13 cellular contexts compared by ENCODE assay signal in the genomic region with DNA sequence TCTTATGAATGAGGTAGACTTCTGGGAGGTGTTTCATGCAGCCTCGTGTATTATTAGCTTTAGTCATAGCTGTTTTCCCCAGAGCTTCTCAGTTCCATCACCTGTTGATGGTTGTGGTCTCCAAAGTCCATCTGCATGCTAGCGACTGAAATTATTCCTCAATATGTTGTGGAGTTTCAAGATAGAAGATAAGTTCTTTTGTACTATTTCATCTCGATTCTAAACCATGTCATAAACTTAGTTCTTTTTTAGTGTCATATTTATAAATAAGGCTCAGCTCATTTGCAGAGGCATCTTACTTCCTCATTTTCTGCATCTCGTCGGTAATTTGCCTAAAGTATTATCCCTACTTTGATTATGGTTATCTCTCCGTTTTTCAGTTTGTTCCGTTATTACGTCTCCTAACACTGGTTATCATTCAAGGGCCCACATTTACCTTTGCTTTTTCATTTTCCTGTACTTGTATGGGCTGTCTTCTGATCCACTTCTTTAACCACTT.
DNase-seq lines count a peak whose midpoint lies in the region; ATAC-seq, FAIRE-seq and TF ChIP-seq lines count a peak whose summit lies in the region.
"Had no signal": no experiment of that assay in that cellular context is flagged by ENCODE, and none has a peak within 500 bp of the region (broad histone marks: within the 10 kb centered on the region; RNA-seq: fewer than 3 reads in every experiment).

No MANE protein-coding gene starts in this region.

- ATAC-seq in HG02943 (IDR thresholded peaks at IDR 0.05; ENCODE audit: low read depth, unreplicated experiment) (peak; percentile 59), left cardiac atrium (no peak)
- ATAC-seq in activated CD8-positive, alpha-beta T cell treated with anti-CD3 and anti-CD28 coated beads, Interleukin-2, amount 10 ng/mL, durations not matched to agents 7 days and 5 days: no peak

- no peaks in the 10 kb centered on the region for H3K27me3 Mint-ChIP-seq in activated CD8-positive, alpha-beta T cell treated with anti-CD3 and anti-CD28 coated beads, Interleukin-2, amount 10 ng/mL, durations not matched to agents 7 days and 5 days (ENCODE audit: low read depth)
- H3K27me3 Mint-ChIP-seq in glutamatergic neuron (ENCODE audit: unreplicated experiment): peaks cover 3% of the 10 kb centered on the region
- H3K27me3 Mint-ChIP-seq: CD4-positive, CD25-positive, alpha-beta regulatory T cell had no signal

- no peak for TF ChIP-seq CTCF in GM20000 (IDR thresholded peaks at IDR 0.05; ENCODE audit: extremely low read depth, missing control alignments)
- TF ChIP-seq CTCF in OCI-LY1 (IDR thresholded peaks at IDR 0.05; ENCODE audit: low read length): no peak
- TF ChIP-seq CTCF in glutamatergic neuron (IDR thresholded peaks at IDR 0.05; ENCODE audit: partially characterized antibody, unreplicated experiment): no peak

- H3K9me2 ChIP-seq in OCI-LY1 (ENCODE audit: low read depth, low read length): no peaks in the 10 kb centered on the region

- POLR2A ChIA-PET in activated CD8-positive, alpha-beta T cell treated with anti-CD3 and anti-CD28 coated beads, Interleukin-2, amount 10 ng/mL, durations not matched to agents 7 days and 5 days (lab: Charles Lee): interaction anchor here (0.5 kb wide), 1 partner anchor 183 kb away, joined by 4 read pairs; no protein-coding TSS in a partner anchor

- H3K27ac ChIP-seq in OCI-LY1 (ENCODE audit: low read depth, low read length, poor library complexity, severe bottlenecking): peak overlapping the region; percentile 74

- no peak overlapping the region for H3K4me3 ChIP-seq in OCI-LY1 (ENCODE audit: low read depth, low read length, poor library complexity, severe bottlenecking)

- no peak overlapping the region for H3K9ac ChIP-seq in OCI-LY1 (ENCODE audit: low read length)

- H3K9me3 ChIP-seq in OCI-LY1 (ENCODE audit: low read length): no peaks in the 10 kb centered on the region

- H2AFZ ChIP-seq in OCI-LY1 (ENCODE audit: low read length): no peak overlapping the region

- H3K4me2 ChIP-seq in OCI-LY1 (ENCODE audit: low read length): peak overlapping the region; percentile 28

- peaks cover 11% of the 10 kb centered on the region for H3K36me3 Mint-ChIP-seq in activated CD8-positive, alpha-beta T cell treated with anti-CD3 and anti-CD28 coated beads, Interleukin-2, amount 10 ng/mL, durations not matched to agents 7 days and 5 days (ENCODE audit: low read depth)
- peaks cover 3% of the 10 kb centered on the region for H3K36me3 Mint-ChIP-seq in glutamatergic neuron (ENCODE audit: unreplicated experiment)

- DNase-seq in GM18507 (ENCODE audit: extremely low spot score, insufficient read length, low read depth) (no peak), GM20000 (ENCODE audit: low spot score) (peak; percentile 23), left cardiac atrium (no peak), head of caudate nucleus (no peak), glutamatergic neuron (no peak)
- DNase-seq in activated CD8-positive, alpha-beta T cell treated with anti-CD3 and anti-CD28 coated beads, Interleukin-2, amount 10 ng/mL, durations not matched to agents 7 days and 5 days: no peak
- DNase-seq: CD4-positive, CD25-positive, alpha-beta regulatory T cell; islet precursor cell; NCI-H1694; OCI-M1 had no signal

- intact Hi-C loops in left cardiac atrium (cut with DNase I) (no loop called here), head of caudate nucleus (cut with DNase I) (no loop called here)

- no peaks in the 10 kb centered on the region for H3K27me3 ChIP-seq in OCI-LY1 (ENCODE audit: insufficient read depth, low read length)

- H3F3A ChIP-seq in OCI-LY1 (ENCODE audit: insufficient read depth, low read length): no peaks in the 10 kb centered on the region

- H3K4me1 Mint-ChIP-seq in activated CD8-positive, alpha-beta T cell treated with anti-CD3 and anti-CD28 coated beads, Interleukin-2, amount 10 ng/mL, durations not matched to agents 7 days and 5 days (ENCODE audit: low read depth): no peaks in the 10 kb centered on the region
- H3K4me1 Mint-ChIP-seq in glutamatergic neuron (ENCODE audit: low read depth, unreplicated experiment): peaks cover 52% of the 10 kb centered on the region
- H3K4me1 Mint-ChIP-seq: CD4-positive, CD25-positive, alpha-beta regulatory T cell had no signal

- no peak overlapping the region for H3K27ac Mint-ChIP-seq in activated CD8-positive, alpha-beta T cell treated with anti-CD3 and anti-CD28 coated beads, Interleukin-2, amount 10 ng/mL, durations not matched to agents 7 days and 5 days
- H3K27ac Mint-ChIP-seq in glutamatergic neuron (ENCODE audit: unreplicated experiment): no peak overlapping the region
- H3K27ac Mint-ChIP-seq: CD4-positive, CD25-positive, alpha-beta regulatory T cell had no signal

- no peaks in the 10 kb centered on the region for H4K20me1 ChIP-seq in OCI-LY1 (ENCODE audit: insufficient read depth, low read length)

- peaks cover 38% of the 10 kb centered on the region for H3K4me1 ChIP-seq in OCI-LY1 (ENCODE audit: insufficient read depth, low read length, severe bottlenecking)

- CTCF ChIA-PET in activated CD8-positive, alpha-beta T cell treated with anti-CD3 and anti-CD28 coated beads, Interleukin-2, amount 10 ng/mL, durations not matched to agents 7 days and 5 days (lab: Charles Lee): interaction anchor here (1.3 to 1.6 kb wide), 2 partner anchors 12 to 171 kb away, joined by 4 to 5 read pairs; no protein-coding TSS in a partner anchor

- FAIRE-seq in GM18507 (lab: Jason Lieb, UNC): peak; percentile 84
- FAIRE-seq: bronchial epithelial cell had no signal

- H3K4me3 Mint-ChIP-seq in activated CD8-positive, alpha-beta T cell treated with anti-CD3 and anti-CD28 coated beads, Interleukin-2, amount 10 ng/mL, durations not matched to agents 7 days and 5 days: no peak overlapping the region
- H3K4me3 Mint-ChIP-seq in glutamatergic neuron (ENCODE audit: unreplicated experiment): no peak overlapping the region
- H3K4me3 Mint-ChIP-seq: CD4-positive, CD25-positive, alpha-beta regulatory T cell had no signal

- no peaks in the 10 kb centered on the region for H3K9me3 Mint-ChIP-seq in activated CD8-positive, alpha-beta T cell treated with anti-CD3 and anti-CD28 coated beads, Interleukin-2, amount 10 ng/mL, durations not matched to agents 7 days and 5 days (ENCODE audit: insufficient read depth)
- H3K9me3 Mint-ChIP-seq in glutamatergic neuron (ENCODE audit: unreplicated experiment): peaks cover 8% of the 10 kb centered on the region

- H3K79me2 ChIP-seq in OCI-LY1 (ENCODE audit: insufficient read depth, low read length): no peaks in the 10 kb centered on the region

- peaks cover 52% of the 10 kb centered on the region for H3K36me3 ChIP-seq in OCI-LY1 (ENCODE audit: insufficient read depth, low read length)
